In the genomic region with DNA sequence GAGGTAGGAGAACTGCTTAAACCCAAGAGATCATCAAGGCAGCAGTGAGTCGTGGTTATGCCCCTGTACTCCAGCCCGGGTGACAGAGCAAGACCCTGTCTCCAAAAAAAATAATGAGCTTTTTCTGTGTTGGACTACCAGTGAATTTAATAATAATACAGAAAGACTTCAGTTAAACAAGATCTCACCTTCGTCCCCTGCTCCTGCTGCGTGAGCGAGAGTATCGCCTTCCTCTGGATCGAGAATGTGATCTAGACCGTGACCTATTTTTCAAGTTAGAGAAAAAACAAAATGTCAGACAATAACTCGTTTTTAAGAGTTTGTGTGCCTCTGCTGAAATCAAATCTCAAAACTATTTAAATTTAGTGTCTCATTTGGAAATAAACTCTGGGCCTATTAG, we compare ENCODE assay signal across 11 cellular contexts. TPM values are rescaled to one million over a fixed set of nuclear protein-coding genes. Genes with fewer than 3 reads are reported as not detected.
DNase-seq lines count a peak whose midpoint lies in the region; ATAC-seq and TF ChIP-seq lines count a peak whose summit lies in the region.
"Had no signal": no experiment of that assay in that cellular context is flagged by ENCODE, and none has a peak within 500 bp of the region (broad histone marks: within the 10 kb centered on the region; RNA-seq: fewer than 3 reads in every experiment).

No MANE protein-coding gene starts in this region.

- H3K4me1 ChIP-seq in OCI-LY3 (ENCODE audit: low read length) (peaks cover 38% of the 10 kb centered on the region), duodenal mucosa (ENCODE audit: control insufficient read depth in 1 of 2, insufficient read depth in 2 of 2, low read length in 2 of 2) (peaks cover 39 to 44% of the 10 kb centered on the region in 2 donors)

- peaks cover 4% of the 10 kb centered on the region for H3K27me3 Mint-ChIP-seq in T-helper 2 cell treated with Interferon-gamma antibody and Interleukin-4, amounts not matched to agents 5 μg/mL and 100 μg/mL, for 36 hours (ENCODE audit: low read depth)
- H3K27me3 Mint-ChIP-seq in progenitor cell of endocrine pancreas, result no peaks in the 10 kb centered on the region

- peaks cover 72% of the 10 kb centered on the region for H3K36me3 Mint-ChIP-seq in T-helper 2 cell treated with Interferon-gamma antibody and Interleukin-4, amounts not matched to agents 5 μg/mL and 100 μg/mL, for 36 hours (ENCODE audit: low read depth)
- peaks cover 49% of the 10 kb centered on the region for H3K36me3 Mint-ChIP-seq in progenitor cell of endocrine pancreas (ENCODE audit: insufficient read depth)

- H3K4me3 ChIP-seq in OCI-LY3 (ENCODE audit: low read length) (peak overlapping the region; percentile 92; the same call in 1 of the 2 replicates), duodenal mucosa (ENCODE audit: low read depth in 1 of 2, low read length in 2 of 2) (peak overlapping the region; percentile 34 to 96)

- H3K9ac ChIP-seq in OCI-LY3 (ENCODE audit: low read length) (peak overlapping the region; percentile 12; the same call in 1 of the 2 replicates), duodenal mucosa (ENCODE audit: low read depth in 1 of 2, low read length in 2 of 2) (peak overlapping the region in 1 of 2 donors; percentile 95)

- H2AFZ ChIP-seq in OCI-LY3 (ENCODE audit: low read depth, low read length), result no peak overlapping the region

- peak overlapping the region; percentile 95 for H3K4me2 ChIP-seq in OCI-LY3 (ENCODE audit: low read length)

- no peak for ATAC-seq in HG03457 (IDR thresholded peaks at IDR 0.05; ENCODE audit: unreplicated experiment)
- ATAC-seq in HG02885 (IDR thresholded peaks at IDR 0.05; ENCODE audit: poor library complexity, unreplicated experiment), result no peak
- ATAC-seq: left lung had no signal

- peak overlapping the region; percentile 79 for H3K4me3 Mint-ChIP-seq in T-helper 2 cell treated with Interferon-gamma antibody and Interleukin-4, amounts not matched to agents 5 μg/mL and 100 μg/mL, for 36 hours
- peak overlapping the region; percentile 59 for H3K4me3 Mint-ChIP-seq in progenitor cell of endocrine pancreas (ENCODE audit: low read depth)

- no peak for DNase-seq in T-helper 2 cell treated with Interferon-gamma antibody and Interleukin-4, amounts not matched to agents 5 μg/mL and 100 μg/mL, for 36 hours (ENCODE audit: low spot score)
- no peak for DNase-seq in T-helper 2 cell
- DNase-seq in progenitor cell of endocrine pancreas (ENCODE audit: low spot score, unreplicated experiment), result no peak
- DNase-seq in C1 segment of cervical spinal cord (lab: John Stamatoyannopoulos, UW), result no peak
- DNase-seq: left lung, NCI-H187 treated with DMSO at 0.1 percent for 48 hours had no signal

- H4K20me1 ChIP-seq in OCI-LY3 (ENCODE audit: insufficient read depth, low read length), result peaks cover 69% of the 10 kb centered on the region

- H3K27ac Mint-ChIP-seq in T-helper 2 cell treated with Interferon-gamma antibody and Interleukin-4, amounts not matched to agents 5 μg/mL and 100 μg/mL, for 36 hours, result peak overlapping the region; percentile 47
- H3K27ac Mint-ChIP-seq in progenitor cell of endocrine pancreas, result peak overlapping the region; percentile 92

- H3K9me3 ChIP-seq in OCI-LY3 (ENCODE audit: insufficient read depth, low read length) (no peaks in the 10 kb centered on the region), duodenal mucosa (ENCODE audit: control insufficient read depth in 1 of 2, low read length in 2 of 2) (peaks cover 0 to 2% of the 10 kb centered on the region in 2 donors)
- H3K9me3 ChIP-seq: HAP-1, left lung had no signal

- H3K36me3 ChIP-seq in OCI-LY3 (replicated peaks; ENCODE audit: low read depth, low read length) (peaks cover 71% of the 10 kb centered on the region), duodenal mucosa (ENCODE audit: control insufficient read depth in 1 of 2, insufficient read depth in 2 of 2, low read length in 2 of 2) (peaks cover 49 to 56% of the 10 kb centered on the region in 2 donors)

- peaks cover 86% of the 10 kb centered on the region for H3K79me2 ChIP-seq in OCI-LY3 (ENCODE audit: low read length)

- TF ChIP-seq CTCF in OCI-LY3 (IDR thresholded peaks at IDR 0.05; ENCODE audit: low read depth, low read length) (no peak), progenitor cell of endocrine pancreas (IDR thresholded peaks at IDR 0.05; ENCODE audit: unreplicated experiment) (no peak)

- no peaks in the 10 kb centered on the region for H3K9me3 Mint-ChIP-seq in T-helper 2 cell treated with Interferon-gamma antibody and Interleukin-4, amounts not matched to agents 5 μg/mL and 100 μg/mL, for 36 hours
- no peaks in the 10 kb centered on the region for H3K9me3 Mint-ChIP-seq in progenitor cell of endocrine pancreas (ENCODE audit: low read depth)

- H3K27me3 ChIP-seq in OCI-LY3 (ENCODE audit: low read depth, low read length) (no peaks in the 10 kb centered on the region), duodenal mucosa (ENCODE audit: control insufficient read depth in 1 of 2, insufficient read depth in 2 of 2, low read length in 2 of 2) (no peaks in the 10 kb centered on the region)
- H3K27me3 ChIP-seq: left lung had no signal

- H3K27ac ChIP-seq in OCI-LY3 (ENCODE audit: low read length) (peak overlapping the region; percentile 86), duodenal mucosa (ENCODE audit: low read depth, low read length) (no peak overlapping the region)
- H3K27ac ChIP-seq: left lung had no signal

- peaks cover 56% of the 10 kb centered on the region for H3K4me1 Mint-ChIP-seq in T-helper 2 cell treated with Interferon-gamma antibody and Interleukin-4, amounts not matched to agents 5 μg/mL and 100 μg/mL, for 36 hours (ENCODE audit: low read depth)
- H3K4me1 Mint-ChIP-seq in progenitor cell of endocrine pancreas (ENCODE audit: low read depth), result peaks cover 43% of the 10 kb centered on the region

RNA-seq across cellular contexts. Expression of a gene that starts 2.8 kb away (rescaled TPM):
- 258 TPM in 2 replicates for total RNA-seq in progenitor cell of endocrine pancreas

RNA-seq across cellular contexts. Expression of a gene that starts 29.6 kb away (rescaled TPM):
- 16.3 and 17.5 TPM in 2 replicates for total RNA-seq in progenitor cell of endocrine pancreas
